In the genomic region with DNA sequence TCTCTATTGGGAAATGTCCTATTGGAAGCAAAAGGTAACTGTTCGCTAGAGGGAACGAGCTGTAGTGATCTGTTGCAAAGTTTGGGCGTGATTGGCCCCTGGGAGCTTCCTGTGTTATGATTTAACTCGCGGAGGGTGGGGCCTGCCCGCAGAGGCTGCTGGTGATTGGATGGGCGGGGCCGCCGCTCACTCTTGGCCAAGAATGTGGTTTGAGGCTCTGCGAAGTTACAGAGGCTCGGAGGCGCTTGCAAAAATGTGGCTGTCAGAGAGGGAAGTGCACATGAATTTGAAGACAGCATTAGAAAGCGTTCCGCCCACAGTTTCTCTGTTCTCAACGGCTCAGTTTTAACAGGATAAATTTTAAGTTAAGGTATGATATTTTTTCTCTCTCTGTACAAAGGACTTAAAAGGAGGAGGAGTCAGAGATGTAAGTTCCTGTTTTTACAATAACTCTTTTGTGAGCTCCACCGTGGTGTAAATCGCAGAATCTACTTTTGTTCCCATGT, we compare ENCODE assay signal across 8 cellular contexts. TPM values are rescaled to one million over a fixed set of nuclear protein-coding genes. Genes with fewer than 3 reads are reported as not detected.
DNase-seq lines count a peak whose midpoint lies in the region; ATAC-seq, FAIRE-seq and TF ChIP-seq lines count a peak whose summit lies in the region.

No MANE protein-coding gene starts in this region.

- no peaks in the 10 kb centered on the region for H3K9me1 ChIP-seq in endothelial cell of umbilical vein (replicated peaks; ENCODE audit: control insufficient read depth, extremely low read depth, insufficient read depth, low read length)

- dilution Hi-C loops in endothelial cell of umbilical vein (cut with MboI; ENCODE audit: extremely low pct_ligation_motif_present, low sequenced_read_pairs), result no loop called here

- H3K9me3 ChIP-seq in NT2/D1 (ENCODE audit: insufficient read depth, low read length) (no peaks in the 10 kb centered on the region), endothelial cell of umbilical vein (replicated peaks; ENCODE audit: control insufficient read depth, insufficient read depth, low read length) (no peaks in the 10 kb centered on the region)

- CTCF ChIA-PET in endothelial cell of umbilical vein (lab: Charles Lee), result interaction anchor here (0.6 to 2.8 kb wide), 21 partner anchors 9 to 501 kb away, joined by 3 to 14 read pairs (median 4); no protein-coding TSS in a partner anchor

- intact Hi-C loops in endothelial cell of umbilical vein (cut with micrococcal nuclease), result loop anchor here (1.0 to 5.0 kb wide), 2 partner anchors 47 to 134 kb away; partner anchors contain the start of gene CNTRL

- H3K4me3 ChIP-seq in NT2/D1 (ENCODE audit: insufficient read length, low read depth) (no peak overlapping the region), endothelial cell of umbilical vein (replicated peaks in 1 of 3; ENCODE audit: insufficient read depth in 1 of 3, low read depth in 1 of 3, low read length in 3 of 3) (peak overlapping the region; percentile 38 to 93 (median 79))

- H3K36me3 ChIP-seq in NT2/D1 (ENCODE audit: insufficient read depth, insufficient read length, low read length), result no peaks in the 10 kb centered on the region
- no peaks in the 10 kb centered on the region for H3K36me3 ChIP-seq in endothelial cell of umbilical vein (ENCODE audit: control insufficient read depth in 2 of 2, extremely low read depth in 1 of 2, insufficient read depth in 2 of 2, low read length in 2 of 2)

- peak overlapping the region; percentile 100 for H3K4me2 ChIP-seq in endothelial cell of umbilical vein (ENCODE audit: insufficient read depth, low read length)

- POLR2A ChIA-PET in endothelial cell of umbilical vein (lab: Charles Lee), result interaction anchor here (0.9 kb wide), 1 partner anchor 146 kb away, joined by 3 read pairs; the partner anchor contains the start of gene GSN

- TF ChIP-seq CTCF in C4-2B (conservative IDR thresholded peaks at IDR 0.05) (no peak; the same call in 1 of the 2 replicates), endothelial cell of umbilical vein (IDR thresholded peaks at IDR 0.05; ENCODE audit: extremely low read depth in 1 of 2, insufficient read depth in 1 of 2, low read depth in 1 of 2, low read length in 2 of 2) (no peak)

- H3K27ac ChIP-seq in C4-2B (peak overlapping the region; percentile 17), endothelial cell of umbilical vein (ENCODE audit: insufficient read depth, low read depth, low read length) (peak overlapping the region; percentile 59)

- BruUV-seq in endothelial cell of umbilical vein (replicated peaks; lab: Mats Ljungman, UMichigan), result no TSS peak

- H3K4me1 ChIP-seq in NT2/D1 (ENCODE audit: insufficient read depth, insufficient read length), result no peaks in the 10 kb centered on the region
- H3K4me1 ChIP-seq in endothelial cell of umbilical vein (ENCODE audit: control insufficient read depth, extremely low read depth, insufficient read depth, low read length), result peaks cover 11% of the 10 kb centered on the region

- peak; percentile 93 for FAIRE-seq in endothelial cell of umbilical vein (lab: Jason Lieb, UNC)

- H3K9ac ChIP-seq in NT2/D1 (ENCODE audit: insufficient read length, low read depth) (no peak overlapping the region), endothelial cell of umbilical vein (replicated peaks; ENCODE audit: extremely low read depth, insufficient read depth, low read length) (peak overlapping the region; percentile 86)

- no peaks in the 10 kb centered on the region for H4K20me1 ChIP-seq in endothelial cell of umbilical vein (replicated peaks; ENCODE audit: control insufficient read depth, extremely low read depth, insufficient read depth, low read length)

- ATAC-seq in GM19324 (IDR thresholded peaks at IDR 0.05; ENCODE audit: low FRiP score, unreplicated experiment) (peak; percentile 99), HG03460 (IDR thresholded peaks at IDR 0.05; ENCODE audit: unreplicated experiment) (peak; percentile 98)

- H3K27me3 ChIP-seq in NT2/D1 (ENCODE audit: insufficient read depth, insufficient read length) (no peaks in the 10 kb centered on the region), endothelial cell of umbilical vein (ENCODE audit: control insufficient read depth in 2 of 2, insufficient read depth in 2 of 2, low read length in 2 of 2) (no peaks in the 10 kb centered on the region)

- H2AFZ ChIP-seq in endothelial cell of umbilical vein (ENCODE audit: low read depth, low read length), result peak overlapping the region; percentile 55

- peak; percentile 65 for TF ChIP-seq POLR2A in endothelial cell of umbilical vein (IDR thresholded peaks at IDR 0.05; ENCODE audit: low read depth, low read length)

- peaks cover 8% of the 10 kb centered on the region for H3K79me2 ChIP-seq in endothelial cell of umbilical vein (ENCODE audit: control insufficient read depth, insufficient read depth, low read length)

- peak; percentile 87 for DNase-seq in NT2/D1 (ENCODE audit: low read depth, low spot score)
- peak; percentile 94 for DNase-seq in activated CD8-positive, alpha-beta memory T cell treated with anti-CD3 and anti-CD28 coated beads, Interleukin-2, amount 50 U/mL, for 4 hours
- DNase-seq in endothelial cell of umbilical vein (ENCODE audit: low read depth, low spot score), result peak; percentile 98
- peak; percentile 86 for DNase-seq in middle frontal gyrus (ENCODE audit: extremely low spot score, low spot score)
- peak; percentile 89 to 91 for DNase-seq in stimulated activated CD8-positive, alpha-beta memory T cell treated with anti-CD3 and anti-CD28 coated beads, Interleukin-2, amount 100 ng/mL, for 1 hour (ENCODE audit: low read depth in 2 of 2)

TF ChIP-seq in endothelial cell of umbilical vein, 7 proteins besides CTCF, POLR2A, EP300 and RAD21:
- TF ChIP-seq POLR2AphosphoS5 (IDR thresholded peaks at IDR 0.05; ENCODE audit: insufficient read depth, low read depth, low read length) (peak; percentile 64), GATA2 (IDR thresholded peaks at IDR 0.05; ENCODE audit: insufficient read depth, insufficient read length, low read depth, low read length) (no peak), MYC (IDR thresholded peaks at IDR 0.05; ENCODE audit: low read depth, low read length) (no peak), FOS (IDR thresholded peaks at IDR 0.05; ENCODE audit: borderline replicate concordance, insufficient read depth, low read length) (no peak), EZH2 (IDR thresholded peaks at IDR 0.05; ENCODE audit: borderline replicate concordance, low read depth, low read length, severe bottlenecking) (no peak)

RNA-seq across cellular contexts. Expression of gene CNTRL, which starts 46.9 kb away (rescaled TPM):
- total RNA-seq in endothelial cell of umbilical vein, result 21.8 and 22.0 TPM in 2 replicates
- 5.4 and 6.1 TPM in 2 replicates for polyA plus RNA-seq in endothelial cell of umbilical vein
- 7.6 and 7.9 TPM in 2 replicates for polyA plus RNA-seq in endothelial cell of umbilical vein (2011; cell fraction: cytosol; rRNA removed)
- 25.3 and 32.7 TPM in 2 replicates for polyA plus RNA-seq in endothelial cell of umbilical vein (2011; cell fraction: nucleus; rRNA removed)
- polyA plus RNA-seq in endothelial cell of umbilical vein (2012), result 10.2 and 12.3 TPM in 2 replicates
- 14.7 and 15.1 TPM in 2 replicates for polyA minus RNA-seq in endothelial cell of umbilical vein
- 5.2 TPM for polyA minus RNA-seq in endothelial cell of umbilical vein (2011; cell fraction: cytosol; rRNA and poly(A)+ RNA removed)
- 19.7 and 24.5 TPM in 2 replicates for polyA minus RNA-seq in endothelial cell of umbilical vein (2011; cell fraction: nucleus; rRNA and poly(A)+ RNA removed)
